ENCODE assay signal across 14 cellular contexts in genomic region chr14:64536488-64537245, GRCh38. TPM values are rescaled to one million over a fixed set of nuclear protein-coding genes. Genes with fewer than 3 reads are reported as not detected.
A peak's percentile ranks its signal among the peaks of the same experiment; 100 is the strongest.
DNase-seq lines count a peak whose midpoint lies in the region; TF ChIP-seq lines count a peak whose summit lies in the region.
"Had no signal": no experiment of that assay in that cellular context is flagged by ENCODE, and none has a peak within 500 bp of the region (broad histone marks: within the 10 kb centered on the region; RNA-seq: fewer than 3 reads in every experiment).

No MANE protein-coding gene starts in this region.

- TF ChIP-seq CTCF in fibroblast of mammary gland (conservative IDR thresholded peaks at IDR 0.05; ENCODE audit: control insufficient read depth, insufficient read depth, low read depth, low read length), result no peak

- H3K4me3 ChIP-seq in fibroblast of mammary gland (ENCODE audit: control insufficient read depth, low read depth, low read length), result no peak overlapping the region
- H3K4me3 ChIP-seq: psoas muscle had no signal

- DNase-seq in GM04503 (ENCODE audit: low read depth) (peak; percentile 70), NOMO-1 treated with dmso at 0.1 percent for 144 hours (lab: John Stamatoyannopoulos, UW; ENCODE audit: unreplicated experiment) (peak; percentile 6), fibroblast of mammary gland (ENCODE audit: low read depth) (peak; percentile 21), renal cortical epithelial cell (ENCODE audit: low read depth) (peak; percentile 87), GM19240 (ENCODE audit: insufficient read length, low spot score) (no peak), SIG-M5 treated with dmso at 0.1 percent for 504 hours (lab: John Stamatoyannopoulos, UW; ENCODE audit: unreplicated experiment) (no peak), cardiac septum (ENCODE audit: low spot score) (no peak)
- DNase-seq: activated CD8-positive, alpha-beta T cell treated with anti-CD3 and anti-CD28 coated beads, Interleukin-2, amount 10 ng/mL, durations not matched to agents 7 days and 5 days; activated effector memory CD4-positive, alpha-beta T cell treated with anti-CD3 and anti-CD28 coated beads, Interleukin-2, amount 50 U/mL, for 16 hours; brain microvascular endothelial cell; effector memory CD8-positive, alpha-beta T cell; NK-92 treated with Interleukin-12 subunit alpha and Interleukin-12 subunit beta, amount 100 ng/mL, for 24 hours had no signal

- intact Hi-C loops in cardiac septum (cut with DNase I), result no loop called here

RNA-seq across cellular contexts. Expression of gene HSPA2, which starts 3.9 kb away (rescaled TPM):
- total RNA-seq in renal cortical epithelial cell (25.0 and 44.2 TPM in 2 replicates), cardiac septum (74.9 TPM)
- total RNA-seq: G401 had no signal

RNA-seq across cellular contexts. Expression of gene PPP1R36, which starts 13.1 kb away (rescaled TPM):
- total RNA-seq in renal cortical epithelial cell (1.7 and 2.6 TPM in 2 replicates), cardiac septum (0.94 TPM)
- total RNA-seq: G401 had no signal

RNA-seq across cellular contexts. Expression of gene ZBTB1, which starts 32.1 kb away (rescaled TPM):
- total RNA-seq in renal cortical epithelial cell, result 57.5 and 101 TPM in 2 replicates
- 25.4 TPM for total RNA-seq in cardiac septum

RNA-seq across cellular contexts. Expression of gene ZBTB25, which starts 33.0 kb away (rescaled TPM):
- 4.7 and 12.9 TPM in 2 replicates for total RNA-seq in renal cortical epithelial cell
- 21.4 TPM for total RNA-seq in cardiac septum

Comparison
In these comparisons a context has a peak if more than half of its experiments do, and no peak if none do; other contexts are left out.
1. DNase-seq: peak in GM04503 (single experiment), NOMO-1 treated with dmso at 0.1 percent for 144 hours (single experiment), fibroblast of mammary gland (single experiment) and renal cortical epithelial cell (single experiment); none in GM19240 (single experiment), SIG-M5 treated with dmso at 0.1 percent for 504 hours (single experiment) and cardiac septum (single experiment).